In the genomic region with DNA sequence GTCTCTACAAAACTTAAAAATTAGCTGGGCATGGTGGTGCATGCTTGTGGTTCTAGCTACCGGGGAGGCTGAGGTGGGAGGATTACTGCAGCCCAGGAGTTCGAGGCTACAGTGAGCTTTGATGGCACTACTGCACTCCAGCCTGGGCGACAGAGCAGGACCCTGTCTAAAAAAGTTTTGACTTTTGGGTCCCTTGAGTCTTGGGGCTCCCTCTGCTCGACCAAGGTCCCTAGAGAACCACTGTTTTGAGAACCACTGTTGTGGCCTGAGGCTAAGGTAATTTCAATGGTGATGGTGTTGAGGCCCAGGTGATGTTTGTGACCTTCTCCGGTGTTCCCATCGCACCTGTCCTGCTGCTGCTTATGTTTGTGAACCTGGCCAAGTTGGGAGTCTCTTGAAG, we compare ENCODE assay signal across 33 cellular contexts.
"Had no signal": no experiment of that assay in that cellular context is flagged by ENCODE, and none has a peak within 500 bp of the region (broad histone marks: within the 10 kb centered on the region; RNA-seq: fewer than 3 reads in every experiment).

No MANE protein-coding gene starts in this region.

- H3K4me3 Mint-ChIP-seq: activated CD4-positive, alpha-beta memory T cell treated with anti-CD3 and anti-CD28 coated beads, Interleukin-2, amount 10 ng/mL, durations not matched to agents 7 days and 5 days; activated CD8-positive, alpha-beta memory T cell treated with anti-CD3 and anti-CD28 coated beads, Interleukin-2, amount 10 ng/mL, durations not matched to agents 7 days and 5 days; activated naive CD4-positive, alpha-beta T cell treated with anti-CD3 and anti-CD28 coated beads, Interleukin-2, amount 50 U/mL, for 24 hours; activated naive CD8-positive, alpha-beta T cell treated with anti-CD3 and anti-CD28 coated beads, Interleukin-2, amount 10 ng/mL, durations not matched to agents 7 days and 5 days had no signal

- H3K9me3 Mint-ChIP-seq: activated CD4-positive, alpha-beta memory T cell treated with anti-CD3 and anti-CD28 coated beads, Interleukin-2, amount 10 ng/mL, durations not matched to agents 7 days and 5 days; activated naive CD4-positive, alpha-beta T cell treated with anti-CD3 and anti-CD28 coated beads, Interleukin-2, amount 50 U/mL, for 24 hours; activated naive CD8-positive, alpha-beta T cell treated with anti-CD3 and anti-CD28 coated beads, Interleukin-2, amount 10 ng/mL, durations not matched to agents 7 days and 5 days had no signal

- H3K36me3 Mint-ChIP-seq: activated CD8-positive, alpha-beta memory T cell treated with anti-CD3 and anti-CD28 coated beads, Interleukin-2, amount 10 ng/mL, durations not matched to agents 7 days and 5 days had no signal

- H3K9me3 ChIP-seq: ascending aorta, MG63 had no signal

- H3K27me3 ChIP-seq: ascending aorta, cardiac muscle cell, MG63 had no signal

- H3K4me3 ChIP-seq: ascending aorta, cardiac muscle cell, MG63, PC-9 had no signal

- H2AFZ ChIP-seq: PC-9 had no signal

- H3K27ac ChIP-seq: ascending aorta, cardiac muscle cell, PC-9, VCaP had no signal

- H3K27ac Mint-ChIP-seq: activated CD4-positive, alpha-beta memory T cell treated with anti-CD3 and anti-CD28 coated beads, Interleukin-2, amount 10 ng/mL, durations not matched to agents 7 days and 5 days; activated CD8-positive, alpha-beta memory T cell treated with anti-CD3 and anti-CD28 coated beads, Interleukin-2, amount 10 ng/mL, durations not matched to agents 7 days and 5 days; activated naive CD4-positive, alpha-beta T cell treated with anti-CD3 and anti-CD28 coated beads, Interleukin-2, amount 50 U/mL, for 24 hours; activated naive CD8-positive, alpha-beta T cell treated with anti-CD3 and anti-CD28 coated beads, Interleukin-2, amount 10 ng/mL, durations not matched to agents 7 days and 5 days had no signal

- H3K36me3 ChIP-seq: ascending aorta, cardiac muscle cell, MG63 had no signal

- ATAC-seq: activated CD8-positive, alpha-beta memory T cell treated with anti-CD3 and anti-CD28 coated beads, Interleukin-2, amount 10 ng/mL, durations not matched to agents 7 days and 5 days had no signal

- DNase-seq: activated CD4-positive, alpha-beta memory T cell treated with anti-CD3 and anti-CD28 coated beads, Interleukin-2, amount 10 ng/mL, durations not matched to agents 7 days and 5 days; activated CD4-positive, alpha-beta T cell treated with anti-CD3 and anti-CD28 coated beads for 1 hour; activated CD4-positive, alpha-beta T cell treated with anti-CD3 and anti-CD28 coated beads for 48 hours; activated CD4-positive, CD25-positive, alpha-beta regulatory T cell; activated CD8-positive, alpha-beta memory T cell treated with anti-CD3 and anti-CD28 coated beads for 24 hours; activated CD8-positive, alpha-beta memory T cell treated with anti-CD3 and anti-CD28 coated beads, Interleukin-2, amount 10 ng/mL, durations not matched to agents 7 days and 5 days; activated CD8-positive, alpha-beta memory T cell treated with anti-CD3 and anti-CD28 coated beads, Interleukin-2, amount 50 U/mL, for 48 hours; activated effector memory CD4-positive, alpha-beta T cell treated with Interleukin-2 at 50 U/mL for 16 hours; activated naive CD8-positive, alpha-beta T cell treated with anti-CD3 and anti-CD28 coated beads, Interleukin-2, amount 10 ng/mL, durations not matched to agents 7 days and 5 days; activated T-cell treated with anti-CD3 and anti-CD28 coated beads, Interleukin-2, amount 50 U/mL, for 48 hours; amygdala; Kasumi-1; KBM-7; MG63; NCI-H1048; NCI-H1105 treated with DMSO at 0.1 percent for 48 hours; NCI-H1436; NCI-H1694; NCI-H1930; NCI-H2081 treated with DMSO at 0.1 percent for 48 hours; NCI-H226; NCI-H524 treated with DMSO at 0.1 percent for 48 hours; NK-92 treated with Interleukin-12 subunit alpha and Interleukin-12 subunit beta, amount 100 ng/mL, for 24 hours; PC-9; Right ventricle myocardium superior; SW 1271; T-helper 1 cell; T-helper 2 cell; T-helper 9 cell had no signal
